1 cellular context compared by ENCODE assay signal in the genomic region with DNA sequence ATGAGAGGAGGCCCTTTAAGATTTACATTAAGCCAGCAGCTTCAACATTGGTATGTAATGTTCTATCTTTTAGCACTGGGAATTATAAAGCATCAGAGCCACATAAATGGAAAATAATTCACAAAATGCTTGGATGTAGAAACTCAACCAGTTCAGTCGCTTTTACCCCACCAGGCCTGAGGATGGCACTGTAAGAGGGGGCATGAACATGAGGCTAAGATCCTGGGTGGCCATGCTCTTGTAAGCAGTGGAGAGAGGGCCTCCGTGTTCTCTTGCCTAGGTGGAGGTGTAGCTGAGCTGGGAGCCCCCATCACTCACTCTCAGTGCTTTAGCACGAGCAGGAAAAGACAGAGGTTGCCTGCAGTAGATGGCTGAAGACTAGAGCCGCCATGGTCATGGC.
TF ChIP-seq lines count a peak whose summit lies in the region.

No MANE protein-coding gene starts in this region.

TF ChIP-seq in IMR-90, 13 proteins besides CTCF, POLR2A, EP300 and RAD21:
- peak; percentile 31; the same call in 1 of the 2 replicates for TF ChIP-seq SMC3 (IDR thresholded peaks at IDR 0.05; ENCODE audit: low read depth, low read length)
- no peak for TF ChIP-seq MAFK (IDR thresholded peaks at IDR 0.05; ENCODE audit: low read depth, low read length)
